ENCODE assay signal across 2 cellular contexts in the genomic region with DNA sequence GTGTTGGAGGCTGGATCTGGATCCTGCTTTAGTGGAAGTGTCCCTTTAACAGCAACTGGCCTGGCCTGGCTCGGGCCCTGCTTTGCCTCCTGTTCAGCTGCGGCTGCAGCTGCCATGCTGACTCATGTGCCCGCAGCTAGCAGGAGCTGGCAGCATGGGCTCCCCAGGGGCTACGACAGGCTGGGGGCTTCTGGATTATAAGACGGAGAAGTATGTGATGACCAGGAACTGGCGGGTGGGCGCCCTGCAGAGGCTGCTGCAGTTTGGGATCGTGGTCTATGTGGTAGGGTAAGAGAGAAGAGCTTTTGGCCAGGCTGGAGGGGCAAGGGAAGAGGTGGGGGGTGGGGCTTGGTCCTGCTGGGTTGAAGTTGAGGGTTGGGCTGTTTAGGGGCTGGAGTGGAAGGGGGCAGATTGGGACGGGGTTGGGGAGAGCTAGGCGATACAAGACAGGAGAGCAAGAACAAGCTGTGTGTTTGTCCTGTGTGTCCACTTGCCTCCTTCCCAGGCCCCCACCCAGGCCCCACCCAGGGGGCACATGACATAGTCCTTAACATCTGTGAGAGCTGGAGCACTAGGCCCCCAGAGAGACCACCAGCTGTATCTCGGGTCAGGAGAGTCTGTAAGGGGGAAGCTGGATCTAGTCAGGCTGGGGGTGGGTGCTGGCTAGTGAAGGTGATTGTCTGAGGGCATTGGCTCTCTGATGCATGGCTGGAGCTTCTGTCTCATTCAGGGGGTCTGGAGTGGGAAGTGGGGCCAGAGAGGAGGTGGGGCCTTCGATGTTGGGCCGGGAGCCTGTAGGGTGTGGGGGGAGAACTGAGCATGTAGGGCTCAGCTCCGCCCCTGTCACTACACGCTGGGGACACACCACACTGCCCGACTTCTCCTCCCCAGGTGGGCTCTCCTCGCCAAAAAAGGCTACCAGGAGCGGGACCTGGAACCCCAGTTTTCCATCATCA.
TF ChIP-seq lines count a peak whose summit lies in the region.

A gene (plus strand): TSS at position 115 of the 956 bp plus-strand sequence. CDS start 10 bp downstream, at position 125.

TF ChIP-seq in GM12878, 131 proteins besides CTCF, POLR2A, EP300 and RAD21:
- no peak for TF ChIP-seq GABPA (IDR thresholded peaks at IDR 0.05; ENCODE audit: low read depth)
- TF ChIP-seq, protein P1, sequence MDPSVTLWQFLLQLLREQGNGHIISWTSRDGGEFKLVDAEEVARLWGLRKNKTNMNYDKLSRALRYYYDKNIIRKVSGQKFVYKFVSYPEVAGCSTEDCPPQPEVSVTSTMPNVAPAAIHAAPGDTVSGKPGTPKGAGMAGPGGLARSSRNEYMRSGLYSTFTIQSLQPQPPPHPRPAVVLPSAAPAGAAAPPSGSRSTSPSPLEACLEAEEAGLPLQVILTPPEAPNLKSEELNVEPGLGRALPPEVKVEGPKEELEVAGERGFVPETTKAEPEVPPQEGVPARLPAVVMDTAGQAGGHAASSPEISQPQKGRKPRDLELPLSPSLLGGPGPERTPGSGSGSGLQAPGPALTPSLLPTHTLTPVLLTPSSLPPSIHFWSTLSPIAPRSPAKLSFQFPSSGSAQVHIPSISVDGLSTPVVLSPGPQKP (IDR thresholded peaks at IDR 0.05; ENCODE audit: low read depth, low read length), result no peak
- TF ChIP-seq POLR2AphosphoS5 (IDR thresholded peaks at IDR 0.05; ENCODE audit: low read length), result no peak
- no peak for TF ChIP-seq TCF7 (IDR thresholded peaks at IDR 0.05; ENCODE audit: borderline replicate concordance)
- TF ChIP-seq, protein P2, sequence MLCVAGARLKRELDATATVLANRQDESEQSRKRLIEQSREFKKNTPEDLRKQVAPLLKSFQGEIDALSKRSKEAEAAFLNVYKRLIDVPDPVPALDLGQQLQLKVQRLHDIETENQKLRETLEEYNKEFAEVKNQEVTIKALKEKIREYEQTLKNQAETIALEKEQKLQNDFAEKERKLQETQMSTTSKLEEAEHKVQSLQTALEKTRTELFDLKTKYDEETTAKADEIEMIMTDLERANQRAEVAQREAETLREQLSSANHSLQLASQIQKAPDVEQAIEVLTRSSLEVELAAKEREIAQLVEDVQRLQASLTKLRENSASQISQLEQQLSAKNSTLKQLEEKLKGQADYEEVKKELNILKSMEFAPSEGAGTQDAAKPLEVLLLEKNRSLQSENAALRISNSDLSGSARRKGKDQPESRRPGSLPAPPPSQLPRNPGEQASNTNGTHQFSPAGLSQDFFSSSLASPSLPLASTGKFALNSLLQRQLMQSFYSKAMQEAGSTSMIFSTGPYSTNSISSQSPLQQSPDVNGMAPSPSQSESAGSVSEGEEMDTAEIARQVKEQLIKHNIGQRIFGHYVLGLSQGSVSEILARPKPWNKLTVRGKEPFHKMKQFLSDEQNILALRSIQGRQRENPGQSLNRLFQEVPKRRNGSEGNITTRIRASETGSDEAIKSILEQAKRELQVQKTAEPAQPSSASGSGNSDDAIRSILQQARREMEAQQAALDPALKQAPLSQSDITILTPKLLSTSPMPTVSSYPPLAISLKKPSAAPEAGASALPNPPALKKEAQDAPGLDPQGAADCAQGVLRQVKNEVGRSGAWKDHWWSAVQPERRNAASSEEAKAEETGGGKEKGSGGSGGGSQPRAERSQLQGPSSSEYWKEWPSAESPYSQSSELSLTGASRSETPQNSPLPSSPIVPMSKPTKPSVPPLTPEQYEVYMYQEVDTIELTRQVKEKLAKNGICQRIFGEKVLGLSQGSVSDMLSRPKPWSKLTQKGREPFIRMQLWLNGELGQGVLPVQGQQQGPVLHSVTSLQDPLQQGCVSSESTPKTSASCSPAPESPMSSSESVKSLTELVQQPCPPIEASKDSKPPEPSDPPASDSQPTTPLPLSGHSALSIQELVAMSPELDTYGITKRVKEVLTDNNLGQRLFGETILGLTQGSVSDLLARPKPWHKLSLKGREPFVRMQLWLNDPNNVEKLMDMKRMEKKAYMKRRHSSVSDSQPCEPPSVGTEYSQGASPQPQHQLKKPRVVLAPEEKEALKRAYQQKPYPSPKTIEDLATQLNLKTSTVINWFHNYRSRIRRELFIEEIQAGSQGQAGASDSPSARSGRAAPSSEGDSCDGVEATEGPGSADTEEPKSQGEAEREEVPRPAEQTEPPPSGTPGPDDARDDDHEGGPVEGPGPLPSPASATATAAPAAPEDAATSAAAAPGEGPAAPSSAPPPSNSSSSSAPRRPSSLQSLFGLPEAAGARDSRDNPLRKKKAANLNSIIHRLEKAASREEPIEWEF (IDR thresholded peaks at IDR 0.05; ENCODE audit: insufficient replicate concordance, low read depth, low read length), result no peak
- no peak for TF ChIP-seq MYB (IDR thresholded peaks at IDR 0.05; ENCODE audit: borderline replicate concordance, low read depth, low read length)
- no peak for TF ChIP-seq YBX1 (IDR thresholded peaks at IDR 0.05)
- no peak for TF ChIP-seq MEF2A (IDR thresholded peaks at IDR 0.05; ENCODE audit: insufficient read depth, low read depth, low read length)
- TF ChIP-seq, protein P3, sequence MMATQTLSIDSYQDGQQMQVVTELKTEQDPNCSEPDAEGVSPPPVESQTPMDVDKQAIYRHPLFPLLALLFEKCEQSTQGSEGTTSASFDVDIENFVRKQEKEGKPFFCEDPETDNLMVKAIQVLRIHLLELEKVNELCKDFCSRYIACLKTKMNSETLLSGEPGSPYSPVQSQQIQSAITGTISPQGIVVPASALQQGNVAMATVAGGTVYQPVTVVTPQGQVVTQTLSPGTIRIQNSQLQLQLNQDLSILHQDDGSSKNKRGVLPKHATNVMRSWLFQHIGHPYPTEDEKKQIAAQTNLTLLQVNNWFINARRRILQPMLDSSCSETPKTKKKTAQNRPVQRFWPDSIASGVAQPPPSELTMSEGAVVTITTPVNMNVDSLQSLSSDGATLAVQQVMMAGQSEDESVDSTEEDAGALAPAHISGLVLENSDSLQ (IDR thresholded peaks at IDR 0.05), result no peak
- no peak for TF ChIP-seq RBBP5 (conservative IDR thresholded peaks at IDR 0.05)
- no peak for TF ChIP-seq MTA2 (IDR thresholded peaks at IDR 0.05; ENCODE audit: low read depth)
- no peak for TF ChIP-seq HDGF (IDR thresholded peaks at IDR 0.05)
- TF ChIP-seq RUNX3 (IDR thresholded peaks at IDR 0.05; ENCODE audit: low read length), result no peak
- no peak for TF ChIP-seq BRCA1 (IDR thresholded peaks at IDR 0.05; ENCODE audit: low read depth, low read length)
- TF ChIP-seq NBN (IDR thresholded peaks at IDR 0.05), result no peak
- TF ChIP-seq, protein P4, sequence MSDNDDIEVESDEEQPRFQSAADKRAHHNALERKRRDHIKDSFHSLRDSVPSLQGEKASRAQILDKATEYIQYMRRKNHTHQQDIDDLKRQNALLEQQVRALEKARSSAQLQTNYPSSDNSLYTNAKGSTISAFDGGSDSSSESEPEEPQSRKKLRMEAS (IDR thresholded peaks at IDR 0.05; ENCODE audit: low read depth, low read length), result no peak
- no peak for TF ChIP-seq RCOR1 (conservative IDR thresholded peaks at IDR 0.05; ENCODE audit: low read depth, low read length)
- no peak for TF ChIP-seq ZNF207 (IDR thresholded peaks at IDR 0.05; ENCODE audit: borderline replicate concordance)
- TF ChIP-seq CHD2 (IDR thresholded peaks at IDR 0.05; ENCODE audit: borderline replicate concordance, low read depth, low read length), result no peak

TF ChIP-seq in HepG2, 621 proteins besides CTCF, POLR2A, EP300 and RAD21 (continues in another document):
- no peak for TF ChIP-seq ZNF260 (CRISPR knock-in tag; IDR thresholded peaks at IDR 0.05; ENCODE audit: borderline replicate concordance, low read depth)
- TF ChIP-seq, protein P4 (IDR thresholded peaks at IDR 0.05), result 0 out of 2 replicates have a peak, but pooled peaks have one; percentile 7
- TF ChIP-seq CHD2 (IDR thresholded peaks at IDR 0.05; ENCODE audit: low read depth, low read length), result no peak
- TF ChIP-seq, protein P5, sequence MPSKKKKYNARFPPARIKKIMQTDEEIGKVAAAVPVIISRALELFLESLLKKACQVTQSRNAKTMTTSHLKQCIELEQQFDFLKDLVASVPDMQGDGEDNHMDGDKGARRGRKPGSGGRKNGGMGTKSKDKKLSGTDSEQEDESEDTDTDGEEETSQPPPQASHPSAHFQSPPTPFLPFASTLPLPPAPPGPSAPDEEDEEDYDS (CRISPR knock-in tag; IDR thresholded peaks at IDR 0.05), result 0 out of 2 replicates have a peak, but pooled peaks have one; percentile 3
- TF ChIP-seq REPIN1 (CRISPR knock-in tag; IDR thresholded peaks at IDR 0.05; ENCODE audit: borderline replicate concordance, low read depth), result no peak
- no peak for TF ChIP-seq ZNF737 (CRISPR knock-in tag; IDR thresholded peaks at IDR 0.05; ENCODE audit: borderline replicate concordance)
- TF ChIP-seq SNAI1 (CRISPR knock-in tag; IDR thresholded peaks at IDR 0.05; ENCODE audit: borderline replicate concordance), result no peak
- peak; percentile 3; the same call in 1 of the 2 replicates for TF ChIP-seq MYC (CRISPR knock-in tag; IDR thresholded peaks at IDR 0.05; ENCODE audit: borderline replicate concordance)
- TF ChIP-seq, protein P6, sequence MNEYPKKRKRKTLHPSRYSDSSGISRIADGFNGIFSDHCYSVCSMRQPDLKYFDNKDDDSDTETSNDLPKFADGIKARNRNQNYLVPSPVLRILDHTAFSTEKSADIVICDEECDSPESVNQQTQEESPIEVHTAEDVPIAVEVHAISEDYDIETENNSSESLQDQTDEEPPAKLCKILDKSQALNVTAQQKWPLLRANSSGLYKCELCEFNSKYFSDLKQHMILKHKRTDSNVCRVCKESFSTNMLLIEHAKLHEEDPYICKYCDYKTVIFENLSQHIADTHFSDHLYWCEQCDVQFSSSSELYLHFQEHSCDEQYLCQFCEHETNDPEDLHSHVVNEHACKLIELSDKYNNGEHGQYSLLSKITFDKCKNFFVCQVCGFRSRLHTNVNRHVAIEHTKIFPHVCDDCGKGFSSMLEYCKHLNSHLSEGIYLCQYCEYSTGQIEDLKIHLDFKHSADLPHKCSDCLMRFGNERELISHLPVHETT (CRISPR knock-in tag; conservative IDR thresholded peaks at IDR 0.05), result no peak
- TF ChIP-seq, protein P7, sequence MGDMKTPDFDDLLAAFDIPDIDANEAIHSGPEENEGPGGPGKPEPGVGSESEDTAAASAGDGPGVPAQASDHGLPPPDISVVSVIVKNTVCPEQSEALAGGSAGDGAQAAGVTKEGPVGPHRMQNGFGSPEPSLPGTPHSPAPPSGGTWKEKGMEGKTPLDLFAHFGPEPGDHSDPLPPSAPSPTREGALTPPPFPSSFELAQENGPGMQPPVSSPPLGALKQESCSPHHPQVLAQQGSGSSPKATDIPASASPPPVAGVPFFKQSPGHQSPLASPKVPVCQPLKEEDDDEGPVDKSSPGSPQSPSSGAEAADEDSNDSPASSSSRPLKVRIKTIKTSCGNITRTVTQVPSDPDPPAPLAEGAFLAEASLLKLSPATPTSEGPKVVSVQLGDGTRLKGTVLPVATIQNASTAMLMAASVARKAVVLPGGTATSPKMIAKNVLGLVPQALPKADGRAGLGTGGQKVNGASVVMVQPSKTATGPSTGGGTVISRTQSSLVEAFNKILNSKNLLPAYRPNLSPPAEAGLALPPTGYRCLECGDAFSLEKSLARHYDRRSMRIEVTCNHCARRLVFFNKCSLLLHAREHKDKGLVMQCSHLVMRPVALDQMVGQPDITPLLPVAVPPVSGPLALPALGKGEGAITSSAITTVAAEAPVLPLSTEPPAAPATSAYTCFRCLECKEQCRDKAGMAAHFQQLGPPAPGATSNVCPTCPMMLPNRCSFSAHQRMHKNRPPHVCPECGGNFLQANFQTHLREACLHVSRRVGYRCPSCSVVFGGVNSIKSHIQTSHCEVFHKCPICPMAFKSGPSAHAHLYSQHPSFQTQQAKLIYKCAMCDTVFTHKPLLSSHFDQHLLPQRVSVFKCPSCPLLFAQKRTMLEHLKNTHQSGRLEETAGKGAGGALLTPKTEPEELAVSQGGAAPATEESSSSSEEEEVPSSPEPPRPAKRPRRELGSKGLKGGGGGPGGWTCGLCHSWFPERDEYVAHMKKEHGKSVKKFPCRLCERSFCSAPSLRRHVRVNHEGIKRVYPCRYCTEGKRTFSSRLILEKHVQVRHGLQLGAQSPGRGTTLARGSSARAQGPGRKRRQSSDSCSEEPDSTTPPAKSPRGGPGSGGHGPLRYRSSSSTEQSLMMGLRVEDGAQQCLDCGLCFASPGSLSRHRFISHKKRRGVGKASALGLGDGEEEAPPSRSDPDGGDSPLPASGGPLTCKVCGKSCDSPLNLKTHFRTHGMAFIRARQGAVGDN (CRISPR knock-in tag; IDR thresholded peaks at IDR 0.05), result peak; percentile 56
- TF ChIP-seq ZNF674 (CRISPR knock-in tag; IDR thresholded peaks at IDR 0.05; ENCODE audit: low read depth), result no peak
- no peak for TF ChIP-seq PHF5A (CRISPR knock-in tag; IDR thresholded peaks at IDR 0.05; ENCODE audit: low read depth, unreplicated experiment)
- no peak for TF ChIP-seq MIXL1 (CRISPR knock-in tag; IDR thresholded peaks at IDR 0.05)
- TF ChIP-seq ZMYM3 (CRISPR knock-in tag; IDR thresholded peaks at IDR 0.05), result 0 out of 2 replicates have a peak, but pooled peaks have one; percentile 5
- 0 out of 2 replicates have a peak, but pooled peaks have one; percentile 2 for TF ChIP-seq SALL1 (CRISPR knock-in tag; IDR thresholded peaks at IDR 0.05)
- TF ChIP-seq NONO (IDR thresholded peaks at IDR 0.05), result no peak
- 0 out of 2 replicates have a peak, but pooled peaks have one; percentile 5 for TF ChIP-seq NONO (CRISPR knock-in tag; conservative IDR thresholded peaks at IDR 0.05)
- TF ChIP-seq KAT2B (IDR thresholded peaks at IDR 0.05; ENCODE audit: borderline replicate concordance, low read depth, low read length), result no peak
- no peak for TF ChIP-seq TBX3 (IDR thresholded peaks at IDR 0.05; ENCODE audit: borderline replicate concordance)
- no peak for TF ChIP-seq SRSF4 (IDR thresholded peaks at IDR 0.05; ENCODE audit: low read depth, low read length, poor library complexity, severe bottlenecking)
- no peak for TF ChIP-seq SRSF1 (optimal IDR thresholded peaks at IDR 0.05; ENCODE audit: low read depth, low read length)
- no peak for TF ChIP-seq ZSCAN9 (CRISPR knock-in tag; IDR thresholded peaks at IDR 0.05; ENCODE audit: borderline replicate concordance)
- TF ChIP-seq PCBP1 (IDR thresholded peaks at IDR 0.05; ENCODE audit: borderline replicate concordance, low read depth, low read length), result no peak
- TF ChIP-seq, protein P8, sequence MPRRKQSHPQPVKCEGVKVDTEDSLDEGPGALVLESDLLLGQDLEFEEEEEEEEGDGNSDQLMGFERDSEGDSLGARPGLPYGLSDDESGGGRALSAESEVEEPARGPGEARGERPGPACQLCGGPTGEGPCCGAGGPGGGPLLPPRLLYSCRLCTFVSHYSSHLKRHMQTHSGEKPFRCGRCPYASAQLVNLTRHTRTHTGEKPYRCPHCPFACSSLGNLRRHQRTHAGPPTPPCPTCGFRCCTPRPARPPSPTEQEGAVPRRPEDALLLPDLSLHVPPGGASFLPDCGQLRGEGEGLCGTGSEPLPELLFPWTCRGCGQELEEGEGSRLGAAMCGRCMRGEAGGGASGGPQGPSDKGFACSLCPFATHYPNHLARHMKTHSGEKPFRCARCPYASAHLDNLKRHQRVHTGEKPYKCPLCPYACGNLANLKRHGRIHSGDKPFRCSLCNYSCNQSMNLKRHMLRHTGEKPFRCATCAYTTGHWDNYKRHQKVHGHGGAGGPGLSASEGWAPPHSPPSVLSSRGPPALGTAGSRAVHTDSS (CRISPR knock-in tag; conservative IDR thresholded peaks at IDR 0.05), result no peak
- TF ChIP-seq RNF2 (conservative IDR thresholded peaks at IDR 0.05; ENCODE audit: low read depth), result no peak
- TF ChIP-seq ZFP82 (CRISPR knock-in tag; IDR thresholded peaks at IDR 0.05; ENCODE audit: borderline replicate concordance), result no peak
- TF ChIP-seq KMT2A (CRISPR knock-in tag; IDR thresholded peaks at IDR 0.05), result no peak
- TF ChIP-seq ZNF616 (CRISPR knock-in tag; IDR thresholded peaks at IDR 0.05; ENCODE audit: low read depth), result no peak
- TF ChIP-seq RBM39 (IDR thresholded peaks at IDR 0.05; ENCODE audit: low read depth, low read length, poor library complexity, severe bottlenecking), result no peak
- no peak for TF ChIP-seq KLF15 (CRISPR knock-in tag; IDR thresholded peaks at IDR 0.05; ENCODE audit: borderline replicate concordance)
- no peak for TF ChIP-seq KDM4B (CRISPR knock-in tag; IDR thresholded peaks at IDR 0.05)
- TF ChIP-seq CEBPG (CRISPR knock-in tag; IDR thresholded peaks at IDR 0.05), result 0 out of 2 replicates have a peak, but pooled peaks have one; percentile 2
